In genomic region chr10:47146571-47146970, GRCh38 we compare ENCODE assay signal across 27 cellular contexts.
DNase-seq lines count a peak whose midpoint lies in the region; ATAC-seq and TF ChIP-seq lines count a peak whose summit lies in the region.
"Had no signal": no experiment of that assay in that cellular context is flagged by ENCODE, and none has a peak within 500 bp of the region (broad histone marks: within the 10 kb centered on the region; RNA-seq: fewer than 3 reads in every experiment).

No MANE protein-coding gene starts in this region.

- intact Hi-C loops in IMR-90 (cut with micrococcal nuclease): no loop called here

- no peak overlapping the region for H2BK5ac ChIP-seq in IMR-90 (ENCODE audit: low read depth, low read length, poor library complexity, severe bottlenecking)
- H2BK5ac ChIP-seq in neuronal stem cell (ENCODE audit: low read length): no peak overlapping the region

- no CpG with 5 or more reads among the region's 3 CpGs for WGBS in IMR-90 (ENCODE audit: extremely low coverage in 2 of 2, insufficient read length in 1 of 2), 2 experiments
- WGBS in neuronal stem cell (ENCODE audit: extremely low coverage in 2 of 2, insufficient read length in 2 of 2, insufficient replicate concordance in 1 of 2), 2 donors: no CpG with 5 or more reads among the region's 3 CpGs

- no peaks in the 10 kb centered on the region for H3K9me2 ChIP-seq in Karpas-422 (replicated peaks; ENCODE audit: insufficient read depth, low read length)

- no TSS peak for BruUV-seq in IMR-90 (replicated peaks; lab: Mats Ljungman, UMichigan)

- in situ Hi-C loops in IMR-90 (cut with MboI; ENCODE audit: low sequenced_read_pairs): no loop called here

- H3K4ac ChIP-seq in IMR-90 (ENCODE audit: low read depth, low read length): no peak overlapping the region
- no peak overlapping the region for H3K4ac ChIP-seq in neuronal stem cell (ENCODE audit: low read length)

- no peak overlapping the region for H4K5ac ChIP-seq in IMR-90 (ENCODE audit: low read depth, low read length)

- H2BK15ac ChIP-seq in IMR-90 (ENCODE audit: low read depth, low read length): no peak overlapping the region
- H2BK15ac ChIP-seq in neuronal stem cell (ENCODE audit: low read length): no peak overlapping the region

- peak overlapping the region; percentile 45 for H2AK9ac ChIP-seq in IMR-90 (replicated peaks; ENCODE audit: low read depth, low read length, poor library complexity)

- no peak overlapping the region for H3K23ac ChIP-seq in IMR-90 (ENCODE audit: low read depth, low read length)
- H3K23ac ChIP-seq in neuronal stem cell (ENCODE audit: low read depth, low read length, poor library complexity): no peak overlapping the region

- H3K14ac ChIP-seq in IMR-90 (replicated peaks; ENCODE audit: low read depth, low read length) (peak overlapping the region; percentile 4; the same call in 1 of the 2 replicates), neuronal stem cell (ENCODE audit: low read length) (no peak overlapping the region)

- H3K79me1 ChIP-seq in IMR-90 (ENCODE audit: low read depth in 1 of 2, low read length in 2 of 2) (peaks cover 22 to 36% of the 10 kb centered on the region in 2 experiments), neuronal stem cell (ENCODE audit: low read depth, low read length) (no peaks in the 10 kb centered on the region)

- H2BK12ac ChIP-seq in neuronal stem cell (ENCODE audit: low read length): no peak overlapping the region

- ATAC-seq in IMR-90 (ENCODE audit: low read depth) (no peak), GM18517 (IDR thresholded peaks at IDR 0.05; ENCODE audit: unreplicated experiment) (no peak)
- ATAC-seq: GM12878; natural killer cell treated with Interleukin-12 subunit alpha and Interleukin-12 subunit beta and Interleukin-15 and Interleukin-18, amount 100 ng/mL, for 72 hours had no signal

- H2AK5ac ChIP-seq in IMR-90 (ENCODE audit: low read depth, low read length) (0 out of 2 replicates have a peak overlapping the region, but pooled peaks have one; percentile 2), neuronal stem cell (ENCODE audit: low read depth, low read length) (no peak overlapping the region)

- H3K9ac ChIP-seq in IMR-90 (ENCODE audit: low read depth, low read length) (no peak overlapping the region), neuronal stem cell (ENCODE audit: low read depth, low read length, poor library complexity) (no peak overlapping the region), Karpas-422 (ENCODE audit: low read length) (no peak overlapping the region)

- H2AFZ ChIP-seq in IMR-90 (replicated peaks; ENCODE audit: low read length, poor library complexity) (no peak overlapping the region), neuronal stem cell (ENCODE audit: low read length) (peak overlapping the region; percentile 47), Karpas-422 (ENCODE audit: low read length) (no peak overlapping the region)

- no peak for TF ChIP-seq CTCF in AG10803 (conservative IDR thresholded peaks at IDR 0.05; ENCODE audit: low read length)
- no peak for TF ChIP-seq CTCF in IMR-90 (conservative IDR thresholded peaks at IDR 0.05; ENCODE audit: low read depth, low read length)

- H3K56ac ChIP-seq in IMR-90 (ENCODE audit: extremely low read depth, insufficient read depth, low read length): no peak overlapping the region

- dilution Hi-C loops in IMR-90 (cut with HindIII; ENCODE audit: low sequenced_read_pairs, unreplicated experiment): no loop called here

- POLR2A ChIA-PET in IMR-90 (lab: Charles Lee; ENCODE audit: unreplicated experiment): no interaction called here

- DNase-seq in AG10803 (ENCODE audit: low read depth) (peak; percentile 75), IMR-90 (no peak), epithelial cell of prostate (ENCODE audit: low read depth, low spot score) (peak; percentile 70), neuronal stem cell (ENCODE audit: low spot score) (no peak), Karpas-422 (no peak)
- DNase-seq in NK-92 treated with Interleukin-12 subunit alpha and Interleukin-12 subunit beta, amount 100 ng/mL, for 24 hours (lab: John Stamatoyannopoulos, UW): no peak
- DNase-seq: activated CD4-positive, alpha-beta T cell treated with anti-CD3 and anti-CD28 coated beads for 48 hours; activated CD8-positive, alpha-beta memory T cell treated with anti-CD3 and anti-CD28 coated beads for 24 hours; activated T-cell treated with anti-CD3 and anti-CD28 coated beads for 4 hours; anterior cingulate cortex; colonic mucosa; effector CD8-positive, alpha-beta T cell; erythroblast; islet precursor cell; lower lobe of right lung; NCI-H1436 treated with DMSO at 0.1 percent for 48 hours; NCI-H748 treated with DMSO at 0.1 percent for 48 hours; small intestine; stimulated activated CD4-positive, alpha-beta T cell treated with anti-CD3 and anti-CD28 coated beads, Interleukin-1b, Interleukin-23, amount 100 ng/mL, for 48 hours; T-helper 9 cell; testis had no signal

- H3K18ac ChIP-seq in IMR-90 (ENCODE audit: low read depth, low read length): no peak overlapping the region
- no peak overlapping the region for H3K18ac ChIP-seq in neuronal stem cell (ENCODE audit: low read length)

- no peak for TF ChIP-seq POLR2A in IMR-90 (IDR thresholded peaks at IDR 0.05; ENCODE audit: low read depth, low read length)

- no peaks in the 10 kb centered on the region for H3K27me3 ChIP-seq in IMR-90 (ENCODE audit: control insufficient read depth, insufficient read depth, low read length)
- H3K27me3 ChIP-seq in neuronal stem cell (ENCODE audit: control insufficient read depth in 3 of 3, insufficient read depth in 3 of 3, low read depth in 1 of 3, low read length in 3 of 3): no peaks in the 10 kb centered on the region
- H3K27me3 ChIP-seq in Karpas-422 (ENCODE audit: low read length): no peaks in the 10 kb centered on the region
- H3K27me3 ChIP-seq: cardiac muscle cell, colonic mucosa, heart left ventricle, SJSA1, testis had no signal

- no peak for TF ChIP-seq RAD21 in IMR-90 (IDR thresholded peaks at IDR 0.05; ENCODE audit: low read length)

- 0 out of 2 replicates have a peak, but pooled peaks cover 3% of the 10 kb centered on the region for H3K9me1 ChIP-seq in IMR-90 (ENCODE audit: insufficient read depth, low read length)

- H2BK120ac ChIP-seq in IMR-90 (ENCODE audit: low read depth, low read length): no peak overlapping the region
- no peak overlapping the region for H2BK120ac ChIP-seq in neuronal stem cell (ENCODE audit: low read depth, low read length)

- H4K20me1 ChIP-seq in IMR-90 (ENCODE audit: insufficient read depth, low read length): peaks cover 3% of the 10 kb centered on the region; the same call in 1 of the 2 replicates
- H4K20me1 ChIP-seq in Karpas-422 (ENCODE audit: insufficient read depth, low read depth, low read length): no peaks in the 10 kb centered on the region

- no peak overlapping the region for H4K8ac ChIP-seq in IMR-90 (ENCODE audit: low read depth in 2 of 2, low read length in 2 of 2)
- no peak overlapping the region for H4K8ac ChIP-seq in neuronal stem cell (ENCODE audit: low read depth, low read length)

- no peak overlapping the region for H2BK20ac ChIP-seq in IMR-90 (ENCODE audit: low read depth, low read length)

- H4K91ac ChIP-seq in IMR-90 (ENCODE audit: insufficient read depth, low read depth, low read length): no peak overlapping the region
- H4K91ac ChIP-seq in neuronal stem cell (ENCODE audit: low read depth, low read length, poor library complexity): no peak overlapping the region

- H3K36me3 ChIP-seq in IMR-90 (ENCODE audit: control insufficient read depth, insufficient read depth, low read length) (peaks cover 19% of the 10 kb centered on the region), neuronal stem cell (replicated peaks in 1 of 2; ENCODE audit: control insufficient read depth in 2 of 2, insufficient read depth in 2 of 2, low read length in 2 of 2) (no peaks in the 10 kb centered on the region), Karpas-422 (ENCODE audit: insufficient read depth, low read length) (no peaks in the 10 kb centered on the region)
- H3K36me3 ChIP-seq: cardiac muscle cell, colonic mucosa, heart left ventricle, lower lobe of right lung, SJSA1 had no signal

- CTCF ChIA-PET in IMR-90 (lab: Yijun Ruan, JAX): interaction anchor here (0.7 kb wide), 1 partner anchor 12 kb away, joined by 3 read pairs; no protein-coding TSS in a partner anchor

- no peak overlapping the region for H3K4me3 ChIP-seq in AG10803 (ENCODE audit: low read length)
- H3K4me3 ChIP-seq in IMR-90 (ENCODE audit: insufficient read depth, low read depth, low read length): no peak overlapping the region
- H3K4me3 ChIP-seq in neuronal stem cell (ENCODE audit: low read length in 2 of 2): no peak overlapping the region
- no peak overlapping the region for H3K4me3 ChIP-seq in Karpas-422 (ENCODE audit: low read length)
- H3K4me3 ChIP-seq: cardiac muscle cell, colonic mucosa, GM12878, heart left ventricle, lower lobe of right lung, SJSA1, testis had no signal

- H3K4me1 ChIP-seq in IMR-90 (ENCODE audit: control insufficient read depth, insufficient read depth, low read length) (peaks cover 1% of the 10 kb centered on the region), neuronal stem cell (ENCODE audit: control insufficient read depth in 2 of 2, insufficient read depth in 1 of 2, low read depth in 1 of 2, low read length in 2 of 2) (peaks cover 0 to under 1% of the 10 kb centered on the region in 2 donors), Karpas-422 (ENCODE audit: low read length) (no peaks in the 10 kb centered on the region)
- H3K4me1 ChIP-seq: colonic mucosa, heart left ventricle, lower lobe of right lung, SJSA1, testis had no signal

- no peaks in the 10 kb centered on the region for H3K79me2 ChIP-seq in Karpas-422 (ENCODE audit: low read length)

- no peak overlapping the region for H3K4me2 ChIP-seq in IMR-90 (ENCODE audit: low read depth, low read length)
- no peak overlapping the region for H3K4me2 ChIP-seq in neuronal stem cell (ENCODE audit: insufficient read depth, low read length, poor library complexity, severe bottlenecking)
- no peak overlapping the region for H3K4me2 ChIP-seq in Karpas-422 (ENCODE audit: low read depth, low read length, poor library complexity, severe bottlenecking)

- H3K9me3 ChIP-seq in IMR-90 (ENCODE audit: control insufficient read depth, insufficient read depth, low read length): no peaks in the 10 kb centered on the region
- H3K9me3 ChIP-seq in neuronal stem cell (replicated peaks in 1 of 2; ENCODE audit: control insufficient read depth in 2 of 2, insufficient read depth in 1 of 2, low read depth in 1 of 2, low read length in 2 of 2): peaks cover 0 to 6% of the 10 kb centered on the region in 2 donors
- H3K9me3 ChIP-seq in Karpas-422 (ENCODE audit: low read length): no peaks in the 10 kb centered on the region
- H3K9me3 ChIP-seq: colonic mucosa, heart left ventricle, lower lobe of right lung, SJSA1, testis had no signal

- H3K27ac ChIP-seq in IMR-90 (ENCODE audit: insufficient read depth, low read length) (no peak overlapping the region), epithelial cell of prostate (peak overlapping the region; percentile 56), neuronal stem cell (replicated peaks; ENCODE audit: low read length) (no peak overlapping the region), Karpas-422 (ENCODE audit: low read length) (no peak overlapping the region)
- H3K27ac ChIP-seq: cardiac muscle cell, colonic mucosa, heart left ventricle, lower lobe of right lung, SJSA1, testis had no signal

Comparison
In these comparisons a context has a peak if more than half of its experiments do, and no peak if none do; other contexts are left out.
1. DNase-seq: peak in AG10803 (single experiment) and epithelial cell of prostate (single experiment); none in IMR-90 (single experiment), neuronal stem cell (single experiment), NK-92 treated with Interleukin-12 subunit alpha and Interleukin-12 subunit beta, amount 100 ng/mL, for 24 hours (single experiment) and Karpas-422 (single experiment).